Comparison of ENCODE assay signal across 8 cellular contexts in the genomic region with DNA sequence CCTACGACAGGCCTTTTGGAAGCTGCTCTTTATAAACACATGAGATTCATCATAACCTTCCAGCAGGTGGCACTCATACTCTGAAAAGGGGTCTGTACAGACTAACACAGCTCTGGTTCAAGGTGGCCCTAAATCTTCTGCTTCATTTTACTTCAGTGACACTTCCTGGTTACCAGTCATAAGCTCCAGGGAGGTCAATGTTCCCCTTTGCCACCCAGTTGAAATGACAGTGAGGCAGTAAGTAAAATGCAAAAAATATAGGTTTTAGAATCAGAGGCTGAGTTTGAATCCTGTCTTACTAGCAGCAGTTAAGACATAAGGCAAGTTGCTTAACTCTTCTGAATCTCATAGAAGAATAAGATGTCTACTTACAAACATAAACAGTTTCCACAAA.
DNase-seq lines count a peak whose midpoint lies in the region; ATAC-seq, FAIRE-seq and TF ChIP-seq lines count a peak whose summit lies in the region.

No MANE protein-coding gene starts in this region.

- H3K79me2 ChIP-seq in astrocyte (ENCODE audit: insufficient read depth, low read length) (no peaks in the 10 kb centered on the region), hepatocyte (peaks cover 10% of the 10 kb centered on the region)

- H3K4me3 ChIP-seq in astrocyte (ENCODE audit: insufficient read depth, low read depth, low read length), result no peak overlapping the region
- H3K4me3 ChIP-seq in hepatocyte, result no peak overlapping the region
- no peak overlapping the region for H3K4me3 ChIP-seq in skeletal muscle satellite cell (ENCODE audit: low read length)

- no peaks in the 10 kb centered on the region for H3K4me1 ChIP-seq in astrocyte (ENCODE audit: insufficient read depth, low read length)
- H3K4me1 ChIP-seq in hepatocyte (ENCODE audit: insufficient read depth), result no peaks in the 10 kb centered on the region
- H3K4me1 ChIP-seq in skeletal muscle satellite cell (ENCODE audit: control insufficient read depth, insufficient read depth, low read length), result peaks cover 16% of the 10 kb centered on the region

- no peak overlapping the region for H3K27ac Mint-ChIP-seq in astrocyte (ENCODE audit: unreplicated experiment)

- no peaks in the 10 kb centered on the region for H3K27me3 ChIP-seq in astrocyte (ENCODE audit: insufficient read depth, low read length)
- H3K27me3 ChIP-seq in hepatocyte, result no peaks in the 10 kb centered on the region
- no peaks in the 10 kb centered on the region for H3K27me3 ChIP-seq in skeletal muscle satellite cell (ENCODE audit: control insufficient read depth, insufficient read depth, low read length)

- no peak overlapping the region for H3K27ac ChIP-seq in astrocyte (ENCODE audit: low read depth, low read length)
- H3K27ac ChIP-seq in hepatocyte, result peak overlapping the region; percentile 2

- no peak overlapping the region for H3K4me3 Mint-ChIP-seq in astrocyte (ENCODE audit: unreplicated experiment)

- no peaks in the 10 kb centered on the region for H3K27me3 Mint-ChIP-seq in astrocyte (ENCODE audit: low read depth, unreplicated experiment)

- FAIRE-seq in astrocyte (lab: Jason Lieb, UNC), result peak; percentile 54

- H3K36me3 ChIP-seq in astrocyte (ENCODE audit: insufficient read depth, low read length) (no peaks in the 10 kb centered on the region), hepatocyte (replicated peaks; ENCODE audit: insufficient read depth, low read depth) (no peaks in the 10 kb centered on the region), skeletal muscle satellite cell (ENCODE audit: insufficient read depth, low read length) (no peaks in the 10 kb centered on the region)

- H4K20me1 ChIP-seq in astrocyte (ENCODE audit: insufficient read depth, low read length), result no peaks in the 10 kb centered on the region
- H4K20me1 ChIP-seq in hepatocyte (ENCODE audit: insufficient read depth, poor library complexity, severe bottlenecking), result no peaks in the 10 kb centered on the region

- H3K9ac ChIP-seq in astrocyte (ENCODE audit: low read length) (no peak overlapping the region), skeletal muscle satellite cell (ENCODE audit: low read depth, low read length) (peak overlapping the region; percentile 58)

- TF ChIP-seq CTCF in astrocyte (IDR thresholded peaks at IDR 0.05; ENCODE audit: insufficient read depth, low read depth, low read length) (peak; percentile 64), hepatocyte (IDR thresholded peaks at IDR 0.05; ENCODE audit: poor library complexity) (peak; percentile 86)

- H3K9me2 ChIP-seq in hepatocyte (replicated peaks; ENCODE audit: insufficient read depth), result no peaks in the 10 kb centered on the region

- DNase-seq in activated CD4-positive, CD25-positive, alpha-beta regulatory T cell (lab: John Stamatoyannopoulos, UW), result peak in 3 of 4 experiments; percentile 21 to 47 (median 42)
- DNase-seq in activated CD4-positive, CD25-positive, alpha-beta regulatory T cell treated with anti-CD3 and anti-CD28 coated beads, Interleukin-2, amount 50 U/mL, for 72 hours, result no peak
- peak; percentile 62 for DNase-seq in NCI-H1048 (lab: John Stamatoyannopoulos, UW)
- DNase-seq in astrocyte (ENCODE audit: low read depth), result peak; percentile 55
- DNase-seq in hepatocyte (ENCODE audit: low spot score), result peak; percentile 89

- ATAC-seq in HG02678 (IDR thresholded peaks at IDR 0.05; ENCODE audit: unreplicated experiment) (peak; percentile 99), SK-N-SH treated with all-trans-retinoic acid at 6 μM for 48 hours (peak; percentile 99)

- 42% methylated on average over 1 of the region's 1 CpG for WGBS in hepatocyte (ENCODE audit: low lambda C conversion rate, missing lambda C conversion rate)

- H3K9me3 Mint-ChIP-seq in astrocyte (ENCODE audit: unreplicated experiment), result no peaks in the 10 kb centered on the region

- H3K4me2 ChIP-seq in astrocyte (ENCODE audit: low read length), result no peak overlapping the region
- H3K4me2 ChIP-seq in hepatocyte, result no peak overlapping the region
- H3K4me2 ChIP-seq in skeletal muscle satellite cell (ENCODE audit: low read length), result peak overlapping the region; percentile 39

- H2AFZ ChIP-seq in astrocyte (ENCODE audit: low read depth, low read length) (no peak overlapping the region), hepatocyte (no peak overlapping the region)

- H3K9me3 ChIP-seq in astrocyte (ENCODE audit: insufficient read depth, low read depth, low read length) (no peaks in the 10 kb centered on the region), hepatocyte (ENCODE audit: low read depth) (no peaks in the 10 kb centered on the region), skeletal muscle satellite cell (replicated peaks; ENCODE audit: low read length) (no peaks in the 10 kb centered on the region)

- H3K4me1 Mint-ChIP-seq in astrocyte (ENCODE audit: low read depth, unreplicated experiment), result no peaks in the 10 kb centered on the region

- no peaks in the 10 kb centered on the region for H3K36me3 Mint-ChIP-seq in astrocyte (ENCODE audit: low read depth, unreplicated experiment)

TF ChIP-seq in SK-N-SH treated with all-trans-retinoic acid at 6 μM for 48 hours, 23 proteins besides CTCF, POLR2A, EP300 and RAD21:
- TF ChIP-seq ZNF70 (CRISPR knock-in tag; IDR thresholded peaks at IDR 0.05) (no peak), PPARA (CRISPR knock-in tag; IDR thresholded peaks at IDR 0.05; ENCODE audit: borderline replicate concordance) (no peak), GLIS3 (CRISPR knock-in tag; IDR thresholded peaks at IDR 0.05) (no peak), OSR1 (CRISPR knock-in tag; IDR thresholded peaks at IDR 0.05) (no peak), ZC3H10 (CRISPR knock-in tag; IDR thresholded peaks at IDR 0.05) (no peak), TOX (CRISPR knock-in tag; IDR thresholded peaks at IDR 0.05; ENCODE audit: borderline replicate concordance) (no peak), RARB (CRISPR knock-in tag; IDR thresholded peaks at IDR 0.05) (no peak), ZFP30 (CRISPR knock-in tag; IDR thresholded peaks at IDR 0.05) (no peak), TCF4 (CRISPR knock-in tag; IDR thresholded peaks at IDR 0.05; ENCODE audit: borderline replicate concordance) (no peak)
- TF ChIP-seq, protein P1, sequence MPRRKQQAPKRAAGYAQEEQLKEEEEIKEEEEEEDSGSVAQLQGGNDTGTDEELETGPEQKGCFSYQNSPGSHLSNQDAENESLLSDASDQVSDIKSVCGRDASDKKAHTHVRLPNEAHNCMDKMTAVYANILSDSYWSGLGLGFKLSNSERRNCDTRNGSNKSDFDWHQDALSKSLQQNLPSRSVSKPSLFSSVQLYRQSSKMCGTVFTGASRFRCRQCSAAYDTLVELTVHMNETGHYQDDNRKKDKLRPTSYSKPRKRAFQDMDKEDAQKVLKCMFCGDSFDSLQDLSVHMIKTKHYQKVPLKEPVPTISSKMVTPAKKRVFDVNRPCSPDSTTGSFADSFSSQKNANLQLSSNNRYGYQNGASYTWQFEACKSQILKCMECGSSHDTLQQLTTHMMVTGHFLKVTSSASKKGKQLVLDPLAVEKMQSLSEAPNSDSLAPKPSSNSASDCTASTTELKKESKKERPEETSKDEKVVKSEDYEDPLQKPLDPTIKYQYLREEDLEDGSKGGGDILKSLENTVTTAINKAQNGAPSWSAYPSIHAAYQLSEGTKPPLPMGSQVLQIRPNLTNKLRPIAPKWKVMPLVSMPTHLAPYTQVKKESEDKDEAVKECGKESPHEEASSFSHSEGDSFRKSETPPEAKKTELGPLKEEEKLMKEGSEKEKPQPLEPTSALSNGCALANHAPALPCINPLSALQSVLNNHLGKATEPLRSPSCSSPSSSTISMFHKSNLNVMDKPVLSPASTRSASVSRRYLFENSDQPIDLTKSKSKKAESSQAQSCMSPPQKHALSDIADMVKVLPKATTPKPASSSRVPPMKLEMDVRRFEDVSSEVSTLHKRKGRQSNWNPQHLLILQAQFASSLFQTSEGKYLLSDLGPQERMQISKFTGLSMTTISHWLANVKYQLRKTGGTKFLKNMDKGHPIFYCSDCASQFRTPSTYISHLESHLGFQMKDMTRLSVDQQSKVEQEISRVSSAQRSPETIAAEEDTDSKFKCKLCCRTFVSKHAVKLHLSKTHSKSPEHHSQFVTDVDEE (CRISPR knock-in tag; IDR thresholded peaks at IDR 0.05), result no peak
- TF ChIP-seq, protein P2, sequence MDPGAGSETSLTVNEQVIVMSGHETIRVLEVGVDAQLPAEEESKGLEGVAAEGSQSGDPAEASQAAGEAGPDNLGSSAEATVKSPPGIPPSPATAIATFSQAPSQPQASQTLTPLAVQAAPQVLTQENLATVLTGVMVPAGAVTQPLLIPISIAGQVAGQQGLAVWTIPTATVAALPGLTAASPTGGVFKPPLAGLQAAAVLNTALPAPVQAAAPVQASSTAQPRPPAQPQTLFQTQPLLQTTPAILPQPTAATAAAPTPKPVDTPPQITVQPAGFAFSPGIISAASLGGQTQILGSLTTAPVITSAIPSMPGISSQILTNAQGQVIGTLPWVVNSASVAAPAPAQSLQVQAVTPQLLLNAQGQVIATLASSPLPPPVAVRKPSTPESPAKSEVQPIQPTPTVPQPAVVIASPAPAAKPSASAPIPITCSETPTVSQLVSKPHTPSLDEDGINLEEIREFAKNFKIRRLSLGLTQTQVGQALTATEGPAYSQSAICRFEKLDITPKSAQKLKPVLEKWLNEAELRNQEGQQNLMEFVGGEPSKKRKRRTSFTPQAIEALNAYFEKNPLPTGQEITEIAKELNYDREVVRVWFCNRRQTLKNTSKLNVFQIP (CRISPR knock-in tag; IDR thresholded peaks at IDR 0.05; ENCODE audit: borderline replicate concordance, low read depth), result no peak
